In the genomic region with DNA sequence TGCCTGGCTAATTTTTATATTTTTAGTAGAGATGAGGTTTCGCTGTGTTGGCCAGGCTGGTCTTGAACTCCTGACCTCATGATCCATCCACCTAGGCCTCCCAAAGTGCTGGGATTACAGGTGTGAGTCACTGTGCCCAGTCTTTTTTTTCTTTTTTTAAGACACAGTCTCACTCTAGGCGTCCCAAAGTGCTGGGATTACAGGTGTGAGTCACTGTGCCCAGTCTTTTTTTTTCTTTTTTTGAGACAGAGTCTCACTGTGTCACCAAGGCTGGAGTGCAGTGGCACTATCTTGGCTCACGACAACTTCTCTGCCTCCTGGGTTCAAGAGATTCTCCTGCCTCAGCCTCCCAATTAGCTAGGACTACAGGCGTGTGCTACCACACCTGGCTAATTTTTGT, we compare ENCODE assay signal across 20 cellular contexts. TPM values are rescaled to one million over a fixed set of nuclear protein-coding genes. Genes with fewer than 3 reads are reported as not detected.
"Had no signal": no experiment of that assay in that cellular context is flagged by ENCODE, and none has a peak within 500 bp of the region (broad histone marks: within the 10 kb centered on the region; RNA-seq: fewer than 3 reads in every experiment).

No MANE protein-coding gene starts in this region.

RNA-seq across cellular contexts. Expression of a gene that starts 37.1 kb away (rescaled TPM):
- total RNA-seq: activated naive CD8-positive, alpha-beta T cell treated with anti-CD3 and anti-CD28 coated beads, Interleukin-2, amount 10 ng/mL, durations not matched to agents 7 days and 5 days; activated T-helper 1 cell treated with anti-CD3 and anti-CD28 coated beads, Interleukin-12 subunit alpha, Interleukin-12 subunit beta, Interleukin-2, Interleukin-4 antibody, amounts not matched to agents 30 ng/mL and 10 ng/mL and 1 ng/mL, durations not matched to agents 14 hours and 24 hours and 36 hours; activated T-helper 17 cell treated with anti-CD3 and anti-CD28 coated beads, Interleukin-2, amount 50 U/mL, for 72 hours; activated T-helper 2 cell treated with anti-CD3 and anti-CD28 coated beads, Interferon-gamma antibody, Interleukin-2, Interleukin-4, amounts not matched to agents 10 μg/mL and 5 μg/mL and 100 μg/mL, durations not matched to agents 14 hours and 24 hours and 36 hours; aorta; ascending aorta; body of pancreas; breast epithelium; bronchial epithelial cell; cardiac septum had no signal
- polyA plus RNA-seq: adipose tissue, aorta had no signal

RNA-seq across cellular contexts. Expression of a gene that starts 58.1 kb away (rescaled TPM):
- total RNA-seq: activated naive CD4-positive, alpha-beta T cell treated with anti-CD3 and anti-CD28 coated beads for 36 hours; activated naive CD4-positive, alpha-beta T cell treated with anti-CD3 and anti-CD28 coated beads, Interleukin-2, amount 50 U/mL, for 72 hours; activated naive CD8-positive, alpha-beta T cell treated with anti-CD3 and anti-CD28 coated beads for 36 hours; activated naive CD8-positive, alpha-beta T cell treated with anti-CD3 and anti-CD28 coated beads, Interleukin-2, amount 10 ng/mL, durations not matched to agents 7 days and 5 days; activated T-cell treated with anti-CD3 and anti-CD28 coated beads, Interleukin-2, amount 50 U/mL, for 4 hours; activated T-cell treated with anti-CD3 and anti-CD28 coated beads, Interleukin-2, amount 50 U/mL, for 72 hours; activated T-helper 1 cell treated with anti-CD3 and anti-CD28 coated beads, Interleukin-12 subunit alpha, Interleukin-12 subunit beta, Interleukin-2, Interleukin-4 antibody, amounts not matched to agents 30 ng/mL and 10 ng/mL and 1 ng/mL, durations not matched to agents 14 hours and 24 hours and 36 hours; activated T-helper 17 cell treated with anti-CD3 and anti-CD28 coated beads, Interleukin-2, amount 50 U/mL, for 72 hours; activated T-helper 2 cell treated with anti-CD3 and anti-CD28 coated beads, Interferon-gamma antibody, Interleukin-2, Interleukin-4, amounts not matched to agents 10 μg/mL and 5 μg/mL and 100 μg/mL, durations not matched to agents 14 hours and 24 hours and 36 hours; adrenal gland; aorta; ascending aorta; body of pancreas; breast epithelium; bronchial epithelial cell; cardiac muscle cell; cardiac septum; cerebellum; chondrocyte had no signal
- polyA plus RNA-seq: adipose tissue, adrenal gland, aorta, cardiac muscle cell had no signal
